In the genomic region with DNA sequence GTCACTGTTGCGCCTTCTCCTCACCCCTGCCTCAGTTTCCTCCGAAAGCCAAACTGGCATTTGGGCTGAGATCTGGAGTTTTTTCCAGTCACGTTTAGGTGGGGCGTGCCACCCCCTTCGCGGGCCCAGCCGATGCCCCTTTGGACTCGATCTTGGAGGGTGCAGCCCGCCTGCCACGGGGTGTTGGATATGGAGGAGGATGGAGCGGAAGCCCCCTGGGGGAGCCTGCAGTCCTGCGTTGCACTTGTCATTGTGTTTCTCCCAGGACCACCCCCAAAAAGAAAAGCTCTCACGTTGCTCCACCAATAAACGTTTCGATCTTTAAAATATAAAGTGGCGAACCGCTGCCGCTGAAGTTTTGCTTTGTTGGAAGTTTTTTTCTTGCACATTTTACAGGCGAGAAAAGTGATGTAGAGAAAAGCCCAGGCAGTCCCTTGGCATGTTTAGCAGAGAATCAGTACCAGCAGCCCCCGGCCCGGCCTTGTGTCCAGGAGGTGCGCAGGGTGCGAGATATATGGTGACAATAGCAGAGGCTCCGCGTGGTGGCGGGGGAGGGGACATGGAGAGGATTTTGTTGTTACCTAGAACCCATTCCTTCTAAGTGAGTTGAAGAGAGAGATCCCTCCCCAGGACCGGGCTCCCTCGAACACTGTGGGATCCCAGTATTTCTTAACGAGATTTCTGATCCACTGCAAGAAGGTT, we compare ENCODE assay signal across 1 cellular context.
TF ChIP-seq lines count a peak whose summit lies in the region.

No MANE protein-coding gene starts in this region.

TF ChIP-seq in liver, 16 proteins besides CTCF, POLR2A, EP300 and RAD21 (continued from another document):
- TF ChIP-seq, protein P1, sequence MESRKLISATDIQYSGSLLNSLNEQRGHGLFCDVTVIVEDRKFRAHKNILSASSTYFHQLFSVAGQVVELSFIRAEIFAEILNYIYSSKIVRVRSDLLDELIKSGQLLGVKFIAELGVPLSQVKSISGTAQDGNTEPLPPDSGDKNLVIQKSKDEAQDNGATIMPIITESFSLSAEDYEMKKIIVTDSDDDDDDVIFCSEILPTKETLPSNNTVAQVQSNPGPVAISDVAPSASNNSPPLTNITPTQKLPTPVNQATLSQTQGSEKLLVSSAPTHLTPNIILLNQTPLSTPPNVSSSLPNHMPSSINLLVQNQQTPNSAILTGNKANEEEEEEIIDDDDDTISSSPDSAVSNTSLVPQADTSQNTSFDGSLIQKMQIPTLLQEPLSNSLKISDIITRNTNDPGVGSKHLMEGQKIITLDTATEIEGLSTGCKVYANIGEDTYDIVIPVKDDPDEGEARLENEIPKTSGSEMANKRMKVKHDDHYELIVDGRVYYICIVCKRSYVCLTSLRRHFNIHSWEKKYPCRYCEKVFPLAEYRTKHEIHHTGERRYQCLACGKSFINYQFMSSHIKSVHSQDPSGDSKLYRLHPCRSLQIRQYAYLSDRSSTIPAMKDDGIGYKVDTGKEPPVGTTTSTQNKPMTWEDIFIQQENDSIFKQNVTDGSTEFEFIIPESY (IDR thresholded peaks at IDR 0.05), result no peak
- no peak for TF ChIP-seq RXRA (IDR thresholded peaks at IDR 0.05)
- no peak for TF ChIP-seq FOXA1 (IDR thresholded peaks at IDR 0.05)
